ENCODE assay signal across 26 cellular contexts in the genomic region with DNA sequence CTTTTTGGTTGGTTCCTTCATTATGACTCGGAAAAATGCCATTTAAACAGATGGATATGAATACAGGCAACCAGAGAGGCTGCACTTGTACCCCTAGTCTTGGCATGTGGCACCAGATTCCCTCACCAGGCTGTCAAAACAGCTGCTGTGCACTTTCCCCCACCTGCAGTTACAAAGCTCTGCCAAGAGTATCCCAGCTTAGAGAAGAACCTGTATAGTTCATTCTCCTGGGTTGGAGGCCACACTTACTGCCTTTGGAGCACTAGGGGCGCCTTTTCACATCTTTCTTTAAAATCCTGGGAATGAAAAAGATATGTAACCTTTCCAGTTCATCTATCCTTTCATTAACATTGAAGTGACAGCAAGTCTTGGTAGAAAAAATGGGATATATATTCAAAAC.
"Had no signal": no experiment of that assay in that cellular context is flagged by ENCODE, and none has a peak within 500 bp of the region (broad histone marks: within the 10 kb centered on the region; RNA-seq: fewer than 3 reads in every experiment).

No MANE protein-coding gene starts in this region.

- H3K27me3 Mint-ChIP-seq: activated B cell treated with CpG ODN at 0.5 μM for 24 hours; activated CD4-positive, alpha-beta T cell treated with anti-CD3 and anti-CD28 coated beads for 36 hours; activated T-cell treated with anti-CD3 and anti-CD28 coated beads, Interleukin-2, amount 50 U/mL, for 24 hours; activated T-helper 17 cell treated with anti-CD3 and anti-CD28 coated beads, Interleukin-2, amount 50 U/mL, for 72 hours; brain; effector memory CD8-positive, alpha-beta T cell had no signal

- H3K36me3 Mint-ChIP-seq: activated naive CD4-positive, alpha-beta T cell treated with anti-CD3 and anti-CD28 coated beads, Interleukin-2, amount 50 U/mL, for 72 hours; brain; type B pancreatic cell had no signal

- ATAC-seq: activated CD4-positive, alpha-beta T cell treated with anti-CD3 and anti-CD28 coated beads for 36 hours; activated naive CD4-positive, alpha-beta T cell treated with anti-CD3 and anti-CD28 coated beads, Interleukin-2, amount 50 U/mL, for 72 hours; activated T-helper 17 cell treated with anti-CD3 and anti-CD28 coated beads, Interleukin-2, amount 50 U/mL, for 72 hours; effector memory CD8-positive, alpha-beta T cell; gastrocnemius medialis; left ventricle myocardium superior; pancreas; right cardiac atrium had no signal

- H3K9me3 ChIP-seq: esophagus squamous epithelium, gastrocnemius medialis, pancreas, thoracic aorta, vagina had no signal

- H3K4me1 ChIP-seq: esophagus squamous epithelium, pancreas, vagina had no signal

- H3K4me1 Mint-ChIP-seq: activated B cell treated with CpG ODN at 0.5 μM for 24 hours; activated CD4-positive, alpha-beta T cell treated with anti-CD3 and anti-CD28 coated beads for 36 hours; activated T-helper 17 cell treated with anti-CD3 and anti-CD28 coated beads, Interleukin-2, amount 50 U/mL, for 72 hours; brain had no signal

- H3K36me3 ChIP-seq: esophagus squamous epithelium, gastrocnemius medialis, pancreas, thoracic aorta, vagina had no signal

- DNase-seq: activated B cell treated with CpG ODN at 0.5 μM for 24 hours; activated CD4-positive, alpha-beta T cell treated with anti-CD3 and anti-CD28 coated beads for 36 hours; activated CD4-positive, alpha-beta T cell treated with anti-CD3 and anti-CD28 coated beads, Interleukin-2, amount 50 U/mL, for 4 hours; activated CD8-positive, alpha-beta memory T cell treated with anti-CD3 and anti-CD28 coated beads for 24 hours; activated CD8-positive, alpha-beta memory T cell treated with anti-CD3 and anti-CD28 coated beads, Interleukin-2, amount 50 U/mL, for 4 hours; activated T-cell treated with anti-CD3 and anti-CD28 coated beads, Interleukin-2, amount 50 U/mL, for 24 hours; aorta; effector memory CD8-positive, alpha-beta T cell; esophagus squamous epithelium; gastrocnemius medialis; hippocampal formation; left ventricle myocardium superior; mammary epithelial cell; midbrain; pancreas; right cardiac atrium; stimulated activated CD4-positive, alpha-beta T cell treated with anti-CD3 and anti-CD28 coated beads, Interleukin-4, amount 100 ng/mL, for 24 hours; stimulated activated naive CD4-positive, alpha-beta T cell treated with Interleukin-2 at 50 U/mL for 16 hours had no signal

- H3K4me3 Mint-ChIP-seq: activated B cell treated with CpG ODN at 0.5 μM for 24 hours; activated CD4-positive, alpha-beta T cell treated with anti-CD3 and anti-CD28 coated beads for 36 hours; activated T-cell treated with anti-CD3 and anti-CD28 coated beads, Interleukin-2, amount 50 U/mL, for 24 hours; activated T-helper 17 cell treated with anti-CD3 and anti-CD28 coated beads, Interleukin-2, amount 50 U/mL, for 72 hours; brain; effector memory CD8-positive, alpha-beta T cell; nephron; type B pancreatic cell had no signal

- H3K27ac Mint-ChIP-seq: activated B cell treated with CpG ODN at 0.5 μM for 24 hours; activated CD4-positive, alpha-beta T cell treated with anti-CD3 and anti-CD28 coated beads for 36 hours; activated naive CD4-positive, alpha-beta T cell treated with anti-CD3 and anti-CD28 coated beads, Interleukin-2, amount 50 U/mL, for 72 hours; activated T-cell treated with anti-CD3 and anti-CD28 coated beads, Interleukin-2, amount 50 U/mL, for 24 hours; activated T-helper 17 cell treated with anti-CD3 and anti-CD28 coated beads, Interleukin-2, amount 50 U/mL, for 72 hours; effector memory CD8-positive, alpha-beta T cell; nephron; type B pancreatic cell had no signal

- H3K27me3 ChIP-seq: dorsolateral prefrontal cortex, esophagus squamous epithelium, gastrocnemius medialis, pancreas, vagina had no signal

- H3K27ac ChIP-seq: dorsolateral prefrontal cortex, esophagus squamous epithelium, gastrocnemius medialis, pancreas, thoracic aorta, vagina had no signal

- H3K4me3 ChIP-seq: dorsolateral prefrontal cortex, esophagus squamous epithelium, gastrocnemius medialis, pancreas, thoracic aorta, vagina had no signal
